8 cellular contexts compared by ENCODE assay signal in the genomic region with DNA sequence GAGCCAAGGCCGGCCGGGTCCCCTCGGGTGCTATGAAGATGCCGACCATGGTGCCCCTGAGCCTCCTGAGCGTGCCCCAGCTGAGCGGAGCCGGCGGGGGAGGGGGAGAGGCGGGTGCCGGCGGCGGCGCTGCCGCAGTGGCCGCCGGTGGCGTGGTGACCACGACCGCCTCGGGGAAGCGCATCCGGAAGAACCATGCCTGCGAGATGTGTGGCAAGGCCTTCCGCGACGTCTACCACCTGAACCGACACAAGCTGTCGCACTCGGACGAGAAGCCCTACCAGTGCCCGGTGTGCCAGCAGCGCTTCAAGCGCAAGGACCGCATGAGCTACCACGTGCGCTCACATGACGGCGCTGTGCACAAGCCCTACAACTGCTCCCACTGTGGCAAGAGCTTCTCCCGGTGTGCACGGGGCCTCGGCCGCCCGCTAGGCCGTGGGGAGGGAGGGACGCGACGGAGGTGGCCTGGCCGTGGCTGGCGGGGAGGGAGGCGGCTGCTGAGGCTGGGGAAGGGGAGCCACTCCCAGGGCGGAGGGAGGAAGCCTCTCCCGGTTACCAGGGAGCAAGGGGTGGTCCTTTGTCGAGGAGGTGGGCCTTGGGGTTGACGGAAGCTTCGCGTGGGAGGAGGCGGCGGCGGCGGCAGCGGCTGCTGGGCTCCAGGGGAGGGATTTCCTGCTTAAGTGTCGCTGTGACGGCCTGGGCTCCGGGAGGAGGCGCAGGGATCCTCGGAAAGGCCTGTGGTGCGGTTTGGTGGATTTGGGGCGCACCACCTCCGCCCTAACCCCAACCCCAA. TPM values are rescaled to one million over a fixed set of nuclear protein-coding genes. Genes with fewer than 3 reads are reported as not detected.
A peak's percentile ranks its signal among the peaks of the same experiment; 100 is the strongest.
DNase-seq lines count a peak whose midpoint lies in the region; FAIRE-seq and TF ChIP-seq lines count a peak whose summit lies in the region.

No MANE protein-coding gene starts in this region.

- in situ Hi-C loops in SK-MEL-5 (cut with HindIII; ENCODE audit: low pct_unique_long_range_greater_than_20kb, low sequenced_read_pairs): no loop called here

- H3K9me2 ChIP-seq in MM.1S (replicated peaks; ENCODE audit: insufficient read depth, low read length): no peaks in the 10 kb centered on the region

- peak overlapping the region; percentile 95 for H3K27ac ChIP-seq in MM.1S (ENCODE audit: low read length)
- peak overlapping the region; percentile 93 for H3K27ac ChIP-seq in neutrophil
- H3K27ac ChIP-seq in substantia nigra (ENCODE audit: low read depth, low read length, poor library complexity, severe bottlenecking): peak overlapping the region; percentile 67

- no peaks in the 10 kb centered on the region for H3K9me3 Mint-ChIP-seq in activated naive CD4-positive, alpha-beta T cell treated with anti-CD3 and anti-CD28 coated beads, Interleukin-2, amount 10 ng/mL, durations not matched to agents 7 days and 5 days

- H4K20me1 ChIP-seq in MM.1S (ENCODE audit: insufficient read depth, low read length): no peaks in the 10 kb centered on the region

- peaks cover 68% of the 10 kb centered on the region for H3F3A ChIP-seq in MM.1S (ENCODE audit: insufficient read depth, low read length)

- peaks cover 44% of the 10 kb centered on the region for H3K4me1 ChIP-seq in MM.1S (ENCODE audit: low read length)
- peaks cover 59 to 64% of the 10 kb centered on the region in 2 experiments for H3K4me1 ChIP-seq in neutrophil (ENCODE audit: control insufficient read depth in 1 of 2, insufficient read depth in 1 of 2, low read depth in 1 of 2, low read length in 1 of 2)

- no peak for FAIRE-seq in frontal cortex (lab: Jason Lieb, UNC)

- peak; percentile 56 for TF ChIP-seq CTCF in MM.1S (IDR thresholded peaks at IDR 0.05; ENCODE audit: low read length)
- peak; percentile 80 for TF ChIP-seq CTCF in neutrophil (IDR thresholded peaks at IDR 0.05)

- no peaks in the 10 kb centered on the region for H3K27me3 ChIP-seq in MM.1S (replicated peaks; ENCODE audit: insufficient read depth, low read length)
- peaks cover 16% of the 10 kb centered on the region for H3K27me3 ChIP-seq in neutrophil

- H3K27me3 Mint-ChIP-seq in activated naive CD4-positive, alpha-beta T cell treated with anti-CD3 and anti-CD28 coated beads, Interleukin-2, amount 10 ng/mL, durations not matched to agents 7 days and 5 days: peaks cover 27% of the 10 kb centered on the region

- peaks cover 65% of the 10 kb centered on the region for H3K4me1 Mint-ChIP-seq in activated naive CD4-positive, alpha-beta T cell treated with anti-CD3 and anti-CD28 coated beads, Interleukin-2, amount 10 ng/mL, durations not matched to agents 7 days and 5 days

- CTCF ChIA-PET in activated naive CD4-positive, alpha-beta T cell treated with anti-CD3 and anti-CD28 coated beads, Interleukin-2, amount 10 ng/mL, durations not matched to agents 7 days and 5 days (lab: Charles Lee): interaction anchor here (0.7 to 3.7 kb wide), 10 partner anchors 12 to 166 kb away, joined by 3 to 59 read pairs (median 7); partner anchors contain the start of genes KIF22, MVP, PAGR1 and TAOK2

- peaks cover 57% of the 10 kb centered on the region for H3K36me3 Mint-ChIP-seq in activated naive CD4-positive, alpha-beta T cell treated with anti-CD3 and anti-CD28 coated beads, Interleukin-2, amount 10 ng/mL, durations not matched to agents 7 days and 5 days

- peak overlapping the region; percentile 77 for H3K4me2 ChIP-seq in MM.1S (ENCODE audit: low read depth, low read length)

- H2AFZ ChIP-seq in MM.1S (ENCODE audit: low read length): no peak overlapping the region

- H3K9me3 ChIP-seq in MM.1S (replicated peaks; ENCODE audit: insufficient read depth, low read length) (no peaks in the 10 kb centered on the region), neutrophil (no peaks in the 10 kb centered on the region)

- DNase-seq in NCI-H187 (lab: John Stamatoyannopoulos, UW) (peak; percentile 21 to 57), NCI-H187 treated with DMSO at 0.1 percent for 48 hours (lab: John Stamatoyannopoulos, UW) (no peak), MM.1S (peak; percentile 88), SK-MEL-5 (ENCODE audit: low read depth, low spot score) (peak; percentile 90), frontal cortex (ENCODE audit: low spot score in 2 of 2) (peak; percentile 73 to 80), substantia nigra (lab: John Stamatoyannopoulos, UW) (peak; percentile 49 to 93 (median 79))
- DNase-seq in activated naive CD4-positive, alpha-beta T cell treated with anti-CD3 and anti-CD28 coated beads, Interleukin-2, amount 10 ng/mL, durations not matched to agents 7 days and 5 days: peak; percentile 92

- H3K27ac Mint-ChIP-seq in activated naive CD4-positive, alpha-beta T cell treated with anti-CD3 and anti-CD28 coated beads, Interleukin-2, amount 10 ng/mL, durations not matched to agents 7 days and 5 days: peak overlapping the region; percentile 98

- H3K4me3 ChIP-seq in MM.1S (ENCODE audit: low read length): peak overlapping the region; percentile 76
- H3K4me3 ChIP-seq in neutrophil (ENCODE audit: low read depth in 1 of 2, low read length in 1 of 2): peak overlapping the region; percentile 67 to 74

- H3K4me3 Mint-ChIP-seq in activated naive CD4-positive, alpha-beta T cell treated with anti-CD3 and anti-CD28 coated beads, Interleukin-2, amount 10 ng/mL, durations not matched to agents 7 days and 5 days: peak overlapping the region; percentile 97

- peaks cover 32% of the 10 kb centered on the region for H3K79me2 ChIP-seq in MM.1S (ENCODE audit: low read length)

- H3K9ac ChIP-seq in MM.1S (ENCODE audit: low read length): peak overlapping the region; percentile 95

- H3K36me3 ChIP-seq in MM.1S (replicated peaks; ENCODE audit: insufficient read depth, low read length) (no peaks in the 10 kb centered on the region), neutrophil (peaks cover 21% of the 10 kb centered on the region)

RNA-seq across cellular contexts. Expression of gene MAZ, which starts 1.3 kb away (rescaled TPM):
- total RNA-seq in SK-MEL-5 (2014; rRNA removed; shearing (Covaris generic)): 163 and 182 TPM in 2 replicates
- polyA plus RNA-seq in SK-MEL-5 (2015; cell fraction: cytosol; rRNA removed): 187 and 234 TPM in 2 replicates
- polyA plus RNA-seq in SK-MEL-5 (2015; cell fraction: nucleus; rRNA removed): 183 and 275 TPM in 2 replicates
- 373 TPM for total RNA-seq in frontal cortex

RNA-seq across cellular contexts. Expression of gene PRRT2, which starts 4.4 kb away (rescaled TPM):
- total RNA-seq in SK-MEL-5 (2014; rRNA removed; shearing (Covaris generic)): not detected in 2 replicates
- polyA plus RNA-seq in SK-MEL-5 (2015; cell fraction: cytosol; rRNA removed): not detected in 2 replicates
- 0.46 and 0.69 TPM in 2 replicates for polyA plus RNA-seq in SK-MEL-5 (2015; cell fraction: nucleus; rRNA removed)
- total RNA-seq in frontal cortex: 15.9 TPM

RNA-seq across cellular contexts. Expression of gene PAGR1, which starts 8.3 kb away (rescaled TPM):
- 19.8 and 21.1 TPM in 2 replicates for total RNA-seq in SK-MEL-5 (2014; rRNA removed; shearing (Covaris generic))
- polyA plus RNA-seq in SK-MEL-5 (2015; cell fraction: cytosol; rRNA removed): 27.7 and 35.4 TPM in 2 replicates
- polyA plus RNA-seq in SK-MEL-5 (2015; cell fraction: nucleus; rRNA removed): 7.1 and 10.0 TPM in 2 replicates
- total RNA-seq in frontal cortex: 11.8 TPM

RNA-seq across cellular contexts. Expression of gene MVP, which starts 12.6 kb away (rescaled TPM):
- 35.7 and 41.9 TPM in 2 replicates for total RNA-seq in SK-MEL-5 (2014; rRNA removed; shearing (Covaris generic))
- polyA plus RNA-seq in SK-MEL-5 (2015; cell fraction: cytosol; rRNA removed): 38.8 and 54.8 TPM in 2 replicates
- 97.9 and 119 TPM in 2 replicates for polyA plus RNA-seq in SK-MEL-5 (2015; cell fraction: nucleus; rRNA removed)
- total RNA-seq in frontal cortex: 4.5 TPM

RNA-seq across cellular contexts. Expression of gene KIF22, which starts 17.1 kb away (rescaled TPM):
- total RNA-seq in SK-MEL-5 (2014; rRNA removed; shearing (Covaris generic)): 29.9 and 34.9 TPM in 2 replicates
- polyA plus RNA-seq in SK-MEL-5 (2015; cell fraction: cytosol; rRNA removed): 40.7 and 46.6 TPM in 2 replicates
- polyA plus RNA-seq in SK-MEL-5 (2015; cell fraction: nucleus; rRNA removed): 189 and 220 TPM in 2 replicates
- total RNA-seq in frontal cortex: 37.1 TPM

Comparison
In these comparisons a context has a peak if more than half of its experiments do, and no peak if none do; other contexts are left out.
1. RNA of gene PRRT2, which starts 4.4 kb away (total RNA-seq): 15.9 TPM in frontal cortex (single experiment); not detected in SK-MEL-5; every median in the first group is over 10 times any median in the second.
2. Peak in every context shown above with its lines, with median percentiles within 50 percentile points of each other: H3K27ac ChIP-seq.